11 cellular contexts compared by ENCODE assay signal in the genomic region with DNA sequence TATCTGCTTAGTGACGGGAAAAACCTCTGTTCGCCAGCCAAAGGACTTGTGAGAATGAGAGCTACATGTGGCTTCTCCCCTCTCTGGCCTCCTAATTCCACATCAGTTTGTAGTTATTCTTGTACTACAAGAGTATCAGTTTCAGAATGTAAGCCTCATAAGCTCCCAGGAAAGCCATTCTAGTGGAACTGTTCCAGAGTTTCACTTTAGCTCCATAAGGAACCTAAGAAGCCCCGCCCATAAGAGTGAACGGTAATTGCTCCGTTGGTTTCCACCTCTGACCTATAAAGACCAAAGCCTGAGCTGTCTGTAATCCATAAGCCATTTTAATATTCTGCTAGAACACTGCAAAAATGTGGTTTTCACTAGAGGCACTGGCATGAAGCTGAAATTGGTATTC. TPM values are rescaled to one million over a fixed set of nuclear protein-coding genes. Genes with fewer than 3 reads are reported as not detected.
DNase-seq lines count a peak whose midpoint lies in the region; ATAC-seq and TF ChIP-seq lines count a peak whose summit lies in the region.
"Had no signal": no experiment of that assay in that cellular context is flagged by ENCODE, and none has a peak within 500 bp of the region (broad histone marks: within the 10 kb centered on the region; RNA-seq: fewer than 3 reads in every experiment).

No MANE protein-coding gene starts in this region.

- peaks cover 19% of the 10 kb centered on the region for H3K4me1 ChIP-seq in ACC112 (ENCODE audit: control insufficient read depth, insufficient read depth, low read length, unreplicated experiment)
- no peaks in the 10 kb centered on the region for H3K4me1 ChIP-seq in testis

- TF ChIP-seq CTCF in testis (IDR thresholded peaks at IDR 0.05): no peak

- 60 to 63% methylated on average over 5 of the region's 5 CpGs for WGBS in testis, 2 donors

- H3K27ac ChIP-seq in ACC112 (ENCODE audit: low read depth, low read length) (no peak overlapping the region), cingulate gyrus (ENCODE audit: low read depth, low read length) (peak overlapping the region; percentile 71), testis (no peak overlapping the region)

- DNase-seq in HEK293T (ENCODE audit: extremely low spot score) (peak; percentile 53), memory B cell (ENCODE audit: low spot score in 2 of 2) (no peak), testis (no peak), GOT3 (lab: John Stamatoyannopoulos, UW) (no peak), cerebellum (ENCODE audit: low spot score) (no peak), NCI-H1092 treated with DMSO at 0.1 percent for 48 hours (lab: John Stamatoyannopoulos, UW) (no peak)
- DNase-seq: activated T-cell treated with anti-CD3 and anti-CD28 coated beads for 4 hours; OCI-M1; stimulated activated CD4-positive, alpha-beta T cell treated with anti-CD3 and anti-CD28 coated beads, Interleukin-4, amount 100 ng/mL, for 4 hours had no signal

- no peak for ATAC-seq in memory B cell (ENCODE audit: low read depth)

- H3K27me3 Mint-ChIP-seq in memory B cell: no peaks in the 10 kb centered on the region

- H2AFZ ChIP-seq in ACC112 (ENCODE audit: low read length, unreplicated experiment): no peak overlapping the region

- H3K36me3 Mint-ChIP-seq in memory B cell: peaks cover 4% of the 10 kb centered on the region

- no peak for TF ChIP-seq POLR2A in testis (IDR thresholded peaks at IDR 0.05)

- peak overlapping the region; percentile 41 for H3K27ac Mint-ChIP-seq in memory B cell

- no peaks in the 10 kb centered on the region for H3K9me3 ChIP-seq in testis

- H3K27me3 ChIP-seq in ACC112 (ENCODE audit: insufficient read depth, low read length): no peaks in the 10 kb centered on the region
- H3K27me3 ChIP-seq in testis: no peaks in the 10 kb centered on the region

- POLR2A ChIA-PET in HEK293T (lab: Yijun Ruan, JAX): interaction anchor here (0.7 kb wide), 1 partner anchor 18 kb away, joined by 4 read pairs; no protein-coding TSS in a partner anchor

- intact Hi-C loops in testis (cut with DNase I; ENCODE audit: low total_unique reads): no loop called here

- H3K4me3 Mint-ChIP-seq in memory B cell: no peak overlapping the region

- peaks cover 44% of the 10 kb centered on the region for H3K4me1 Mint-ChIP-seq in memory B cell

- peaks cover 26% of the 10 kb centered on the region for H3K79me2 ChIP-seq in ACC112 (ENCODE audit: control insufficient read depth, insufficient read depth, low read length, unreplicated experiment)

- H3K4me3 ChIP-seq in ACC112 (ENCODE audit: low read depth, low read length) (peak overlapping the region; percentile 26; the same call in 1 of the 2 replicates), testis (no peak overlapping the region)

- no peaks in the 10 kb centered on the region; the same call in 1 of the 2 replicates for H3K36me3 ChIP-seq in ACC112 (ENCODE audit: insufficient read depth, low read length)
- H3K36me3 ChIP-seq in testis (ENCODE audit: low read depth, missing control alignments): no peaks in the 10 kb centered on the region

- H3K9me3 Mint-ChIP-seq in memory B cell: no peaks in the 10 kb centered on the region

- CTCF ChIA-PET in HEK293T (lab: Yijun Ruan, JAX): no interaction called here

TF ChIP-seq in HEK293T, 16 proteins besides CTCF, POLR2A, EP300 and RAD21:
- TF ChIP-seq NFRKB (IDR thresholded peaks at IDR 0.05): no peak
- TF ChIP-seq CTBP1 (IDR thresholded peaks at IDR 0.05; ENCODE audit: borderline replicate concordance): no peak
- no peak for TF ChIP-seq HDGF (IDR thresholded peaks at IDR 0.05; ENCODE audit: borderline replicate concordance)
- no peak for TF ChIP-seq SUZ12 (IDR thresholded peaks at IDR 0.05)
- TF ChIP-seq LEF1 (IDR thresholded peaks at IDR 0.05; ENCODE audit: borderline replicate concordance): no peak

RNA-seq across cellular contexts. Expression of gene SIK3, which starts 53.0 kb away (rescaled TPM):
- total RNA-seq in testis (100 to 1,000 TPM; 123 to 125 TPM), cerebellum (36.6 TPM)
- 112 TPM for polyA plus RNA-seq in testis (ENCODE audit: insufficient read depth, low read depth, low replicate concordance)
